ENCODE assay signal across 27 cellular contexts in genomic region chr5:179416114-179416730, GRCh38.
A peak's percentile ranks its signal among the peaks of the same experiment; 100 is the strongest.
DNase-seq lines count a peak whose midpoint lies in the region; ATAC-seq, FAIRE-seq and TF ChIP-seq lines count a peak whose summit lies in the region.
"Had no signal": no experiment of that assay in that cellular context is flagged by ENCODE, and none has a peak within 500 bp of the region (broad histone marks: within the 10 kb centered on the region; RNA-seq: fewer than 3 reads in every experiment).

No MANE protein-coding gene starts in this region.

- no peak for TF ChIP-seq CTCF in osteoblast (IDR thresholded peaks at IDR 0.05; ENCODE audit: extremely low read depth, low read depth, low read length)
- TF ChIP-seq CTCF in pancreas (IDR thresholded peaks at IDR 0.05): no peak

- H3K27me3 ChIP-seq in BLaER1: no peaks in the 10 kb centered on the region
- no peaks in the 10 kb centered on the region for H3K27me3 ChIP-seq in H7 (ENCODE audit: control insufficient read depth, insufficient read depth, low read length)
- no peaks in the 10 kb centered on the region for H3K27me3 ChIP-seq in osteoblast (ENCODE audit: insufficient read depth, low read length)
- no peaks in the 10 kb centered on the region for H3K27me3 ChIP-seq in pancreas

- H3K36me3 ChIP-seq in BLaER1 (no peaks in the 10 kb centered on the region), H7 (replicated peaks; ENCODE audit: control insufficient read depth, insufficient read depth, low read length) (no peaks in the 10 kb centered on the region), osteoblast (ENCODE audit: insufficient read depth, low read length) (no peaks in the 10 kb centered on the region), pancreas (no peaks in the 10 kb centered on the region)
- H3K36me3 ChIP-seq: BE2C had no signal

- 67 to 78% methylated on average over 20 of the region's 20 CpGs for WGBS in pancreas, 2 donors

- ATAC-seq in HG03196 (IDR thresholded peaks at IDR 0.05; ENCODE audit: unreplicated experiment) (no peak), pancreas (no peak)
- ATAC-seq: GM12878, GM23338, HCT116, Panc1 had no signal

- peak; percentile 42 for DNase-seq in H7
- peak; percentile 41 for DNase-seq in islet precursor cell
- DNase-seq in osteoblast (ENCODE audit: insufficient read length, low spot score, missing footprints): peak; percentile 34
- no peak for DNase-seq in pancreas
- no peak for DNase-seq in activated CD4-positive, CD25-positive, alpha-beta regulatory T cell treated with anti-CD3 and anti-CD28 coated beads, Interleukin-2, amount 50 U/mL, for 72 hours
- DNase-seq: BE2C; Caco-2; CD4-positive, alpha-beta T cell; DMS 273 treated with DMSO at 0.1 percent for 48 hours; DMS79 treated with DMSO at 0.1 percent for 48 hours; IMR-90; NCI-H1105; NCI-H146; NCI-H2029 treated with DMSO at 0.1 percent for 48 hours; NCI-H2171; NCI-H345; NCI-H524; NCI-H774; NK-92 treated with Interleukin-12 subunit alpha and Interleukin-12 subunit beta, amount 100 ng/mL, for 24 hours; SIG-M5 had no signal

- H3K4me1 ChIP-seq in BLaER1 (peaks cover 24% of the 10 kb centered on the region), osteoblast (ENCODE audit: insufficient read depth, low read length) (no peaks in the 10 kb centered on the region), pancreas (no peaks in the 10 kb centered on the region)
- H3K4me1 ChIP-seq: BE2C, Caco-2 had no signal

- peak overlapping the region; percentile 45 for H3K9ac ChIP-seq in BLaER1
- H3K9ac ChIP-seq: KMS-11 had no signal

- no peaks in the 10 kb centered on the region for H3K9me3 ChIP-seq in BLaER1
- no peaks in the 10 kb centered on the region for H3K9me3 ChIP-seq in osteoblast (ENCODE audit: low read depth, low read length)
- no peaks in the 10 kb centered on the region for H3K9me3 ChIP-seq in pancreas
- H3K9me3 ChIP-seq: BE2C, Caco-2 had no signal

- no peaks in the 10 kb centered on the region for H4K20me1 ChIP-seq in BLaER1
- no peaks in the 10 kb centered on the region for H4K20me1 ChIP-seq in osteoblast (ENCODE audit: insufficient read depth, low read length)

- H2AFZ ChIP-seq in osteoblast (ENCODE audit: low read length): no peak overlapping the region
- H2AFZ ChIP-seq: GM23338 had no signal

- H3K79me2 ChIP-seq in osteoblast (ENCODE audit: insufficient read depth, low read length): no peaks in the 10 kb centered on the region

- peak overlapping the region; percentile 59 for H3K27ac ChIP-seq in BLaER1
- no peak overlapping the region for H3K27ac ChIP-seq in osteoblast (ENCODE audit: low read depth, low read length)
- H3K27ac ChIP-seq in pancreas: no peak overlapping the region
- H3K27ac ChIP-seq: KMS-11 had no signal

- FAIRE-seq in pancreas (lab: Jason Lieb, UNC): no peak
- FAIRE-seq: GM12878 had no signal

- intact Hi-C loops in pancreas (cut with DNase I): no loop called here

- H3K4me2 ChIP-seq in BLaER1 (peak overlapping the region; percentile 77), osteoblast (ENCODE audit: insufficient read depth, low read length) (no peak overlapping the region)
- H3K4me2 ChIP-seq: GM23338, KMS-11 had no signal

- no peak overlapping the region for H3K4me3 ChIP-seq in BLaER1
- no peak overlapping the region for H3K4me3 ChIP-seq in H7 (ENCODE audit: insufficient read depth, low read depth, low read length)
- no peak overlapping the region for H3K4me3 ChIP-seq in osteoblast (ENCODE audit: insufficient read depth, low read length)
- H3K4me3 ChIP-seq in pancreas: no peak overlapping the region
- H3K4me3 ChIP-seq: GM12878, GM23338 had no signal

Comparison
In these comparisons a context has a peak if more than half of its experiments do, and no peak if none do; other contexts are left out.
1. DNase-seq: peak in H7 (single experiment), islet precursor cell (single experiment) and osteoblast (single experiment); none in pancreas (0 of 6) and activated CD4-positive, CD25-positive, alpha-beta regulatory T cell treated with anti-CD3 and anti-CD28 coated beads, Interleukin-2, amount 50 U/mL, for 72 hours (single experiment).